Comparison of ENCODE assay signal across 8 cellular contexts in genomic region chr21:31354604-31355443, GRCh38. TPM values are rescaled to one million over a fixed set of nuclear protein-coding genes. Genes with fewer than 3 reads are reported as not detected.
DNase-seq lines count a peak whose midpoint lies in the region; ATAC-seq, FAIRE-seq and TF ChIP-seq lines count a peak whose summit lies in the region.

No MANE protein-coding gene starts in this region.

- no peak for TF ChIP-seq RAD21 in HepG2 (CRISPR knock-in tag; IDR thresholded peaks at IDR 0.05)

- no peak for FAIRE-seq in HepG2 (lab: Jason Lieb, UNC)

- no peak overlapping the region for H3K4me2 ChIP-seq in HepG2 (ENCODE audit: low read depth, low read length)

- peak overlapping the region; percentile 20 for H3K4me3 Mint-ChIP-seq in activated T-helper 2 cell treated with anti-CD3 and anti-CD28 coated beads, Interferon-gamma antibody, Interleukin-2, Interleukin-4, amounts not matched to agents 10 μg/mL and 5 μg/mL and 100 μg/mL, durations not matched to agents 14 hours and 24 hours and 36 hours (ENCODE audit: low read depth)
- no peak overlapping the region for H3K4me3 Mint-ChIP-seq in stimulated activated memory B cell treated with anti-CD40 and anti-IgM and Interleukin-4, amounts not matched to agents 10 μg/mL and 1 μg/mL and 100 μg/mL, for 72 hours

- H3K4me1 Mint-ChIP-seq in activated T-helper 2 cell treated with anti-CD3 and anti-CD28 coated beads, Interferon-gamma antibody, Interleukin-2, Interleukin-4, amounts not matched to agents 10 μg/mL and 5 μg/mL and 100 μg/mL, durations not matched to agents 14 hours and 24 hours and 36 hours (ENCODE audit: low read depth): peaks cover 40% of the 10 kb centered on the region
- H3K4me1 Mint-ChIP-seq in stimulated activated memory B cell treated with anti-CD40 and anti-IgM and Interleukin-4, amounts not matched to agents 10 μg/mL and 1 μg/mL and 100 μg/mL, for 72 hours: no peaks in the 10 kb centered on the region

- H3K27ac Mint-ChIP-seq in activated T-helper 2 cell treated with anti-CD3 and anti-CD28 coated beads, Interferon-gamma antibody, Interleukin-2, Interleukin-4, amounts not matched to agents 10 μg/mL and 5 μg/mL and 100 μg/mL, durations not matched to agents 14 hours and 24 hours and 36 hours: peak overlapping the region; percentile 66
- no peak overlapping the region for H3K27ac Mint-ChIP-seq in stimulated activated memory B cell treated with anti-CD40 and anti-IgM and Interleukin-4, amounts not matched to agents 10 μg/mL and 1 μg/mL and 100 μg/mL, for 72 hours

- H3K36me3 Mint-ChIP-seq in activated T-helper 2 cell treated with anti-CD3 and anti-CD28 coated beads, Interferon-gamma antibody, Interleukin-2, Interleukin-4, amounts not matched to agents 10 μg/mL and 5 μg/mL and 100 μg/mL, durations not matched to agents 14 hours and 24 hours and 36 hours (ENCODE audit: low read depth): peaks cover 18% of the 10 kb centered on the region
- no peaks in the 10 kb centered on the region for H3K36me3 Mint-ChIP-seq in stimulated activated memory B cell treated with anti-CD40 and anti-IgM and Interleukin-4, amounts not matched to agents 10 μg/mL and 1 μg/mL and 100 μg/mL, for 72 hours

- H3K4me3 ChIP-seq in HepG2 (replicated peaks in 1 of 3; ENCODE audit: insufficient read depth in 1 of 3, low read depth in 2 of 3, low read length in 3 of 3): no peak overlapping the region
- no peak overlapping the region for H3K4me3 ChIP-seq in WERI-Rb-1 (ENCODE audit: low read depth, low read length)

- WGBS in HepG2 (ENCODE audit: low lambda C conversion rate): 18% methylated on average over 9 of the region's 10 CpGs

- H3K4me1 ChIP-seq in HepG2 (ENCODE audit: insufficient read depth, low read length): no peaks in the 10 kb centered on the region

- intact Hi-C loops in activated T-helper 2 cell treated with anti-CD3 and anti-CD28 coated beads, Interferon-gamma antibody, Interleukin-2, Interleukin-4, amounts not matched to agents 10 μg/mL and 5 μg/mL and 100 μg/mL, durations not matched to agents 14 hours and 24 hours and 36 hours (cut with micrococcal nuclease): loop anchor here (1.0 to 10.0 kb wide), 13 partner anchors 9 to 636 kb away; partner anchors contain the start of genes KRTAP21-3 and SOD1
- intact Hi-C loops in HepG2 (cut with micrococcal nuclease; ENCODE audit: unreplicated experiment): no loop called here

- H2AFZ ChIP-seq in HepG2 (ENCODE audit: low read length): no peak overlapping the region

- H3K9me3 ChIP-seq in HepG2 (ENCODE audit: low read length): no peaks in the 10 kb centered on the region
- H3K9me3 ChIP-seq in WERI-Rb-1 (ENCODE audit: severe bottlenecking): no peaks in the 10 kb centered on the region

- no peaks in the 10 kb centered on the region for H4K20me1 ChIP-seq in HepG2 (ENCODE audit: insufficient read depth, low read length)

- CTCF ChIA-PET in HepG2 (lab: Yijun Ruan, JAX; ENCODE audit: low intra/inter-chr PET ratio, low total read pairs): no interaction called here

- no peaks in the 10 kb centered on the region for H3K27me3 Mint-ChIP-seq in activated T-helper 2 cell treated with anti-CD3 and anti-CD28 coated beads, Interferon-gamma antibody, Interleukin-2, Interleukin-4, amounts not matched to agents 10 μg/mL and 5 μg/mL and 100 μg/mL, durations not matched to agents 14 hours and 24 hours and 36 hours (ENCODE audit: low read depth)
- no peaks in the 10 kb centered on the region for H3K27me3 Mint-ChIP-seq in stimulated activated memory B cell treated with anti-CD40 and anti-IgM and Interleukin-4, amounts not matched to agents 10 μg/mL and 1 μg/mL and 100 μg/mL, for 72 hours

- POLR2A ChIA-PET in HepG2 (lab: Yijun Ruan, JAX): no interaction called here

- H3K27ac ChIP-seq in HepG2 (ENCODE audit: extremely low read length, insufficient read depth, low read length) (no peak overlapping the region), WERI-Rb-1 (no peak overlapping the region)

- in situ Hi-C loops in HepG2 (cut with HindIII; ENCODE audit: extremely low pct_ligation_motif_present, low pct_unique_long_range_greater_than_20kb): no loop called here

- no peak for ATAC-seq in HepG2
- ATAC-seq in stimulated activated memory B cell treated with anti-CD40 and anti-IgM and Interleukin-4, amounts not matched to agents 10 μg/mL and 1 μg/mL and 100 μg/mL, for 72 hours: peak; percentile 70

- TF ChIP-seq CTCF in HepG2 (CRISPR knock-in tag; IDR thresholded peaks at IDR 0.05) (no peak), WERI-Rb-1 (IDR thresholded peaks at IDR 0.05; ENCODE audit: low read depth, low read length) (no peak)

- H3K9ac ChIP-seq in HepG2 (ENCODE audit: insufficient read depth, low read depth, low read length): no peak overlapping the region

- no peaks in the 10 kb centered on the region for H3K36me3 ChIP-seq in HepG2 (replicated peaks in 1 of 2; ENCODE audit: control insufficient read depth in 1 of 2, insufficient read depth in 2 of 2, low read length in 2 of 2)
- no peaks in the 10 kb centered on the region for H3K36me3 ChIP-seq in WERI-Rb-1

- no peaks in the 10 kb centered on the region for H3K79me2 ChIP-seq in HepG2 (ENCODE audit: insufficient read depth, low read length)

- no TSS peak for BruUV-seq in HepG2 (replicated peaks; lab: Mats Ljungman, UMichigan)

- peaks cover 17% of the 10 kb centered on the region for H3K9me3 Mint-ChIP-seq in activated T-helper 2 cell treated with anti-CD3 and anti-CD28 coated beads, Interferon-gamma antibody, Interleukin-2, Interleukin-4, amounts not matched to agents 10 μg/mL and 5 μg/mL and 100 μg/mL, durations not matched to agents 14 hours and 24 hours and 36 hours
- H3K9me3 Mint-ChIP-seq in stimulated activated memory B cell treated with anti-CD40 and anti-IgM and Interleukin-4, amounts not matched to agents 10 μg/mL and 1 μg/mL and 100 μg/mL, for 72 hours: peaks cover 7% of the 10 kb centered on the region

- DNase-seq in EH (ENCODE audit: low read depth) (peak; percentile 37), HepG2 (ENCODE audit: low spot score) (no peak), NCI-H1436 treated with DMSO at 0.1 percent for 48 hours (lab: John Stamatoyannopoulos, UW) (no peak), NCI-H187 (lab: John Stamatoyannopoulos, UW) (no peak), WERI-Rb-1 (no peak)
- DNase-seq in NK-92 treated with Interleukin-12 subunit alpha and Interleukin-12 subunit beta, amount 100 ng/mL, for 24 hours (lab: John Stamatoyannopoulos, UW): peak; percentile 81
- peak; percentile 78 for DNase-seq in activated T-helper 2 cell treated with anti-CD3 and anti-CD28 coated beads, Interferon-gamma antibody, Interleukin-2, Interleukin-4, amounts not matched to agents 10 μg/mL and 5 μg/mL and 100 μg/mL, durations not matched to agents 14 hours and 24 hours and 36 hours (ENCODE audit: low spot score)

- no peak for TF ChIP-seq EP300 in HepG2 (IDR thresholded peaks at IDR 0.05; ENCODE audit: low read depth in 2 of 2, low read length in 2 of 2)
- TF ChIP-seq EP300 in HepG2 (CRISPR knock-in tag; IDR thresholded peaks at IDR 0.05; ENCODE audit: borderline replicate concordance): no peak

- H3K27me3 ChIP-seq in HepG2 (ENCODE audit: control insufficient read depth in 1 of 2, insufficient read depth in 2 of 2, low read length in 2 of 2) (no peaks in the 10 kb centered on the region), WERI-Rb-1 (ENCODE audit: insufficient read depth, low read depth, severe bottlenecking) (no peaks in the 10 kb centered on the region)

- TF ChIP-seq POLR2A in HepG2 (IDR thresholded peaks at IDR 0.05; ENCODE audit: insufficient read depth in 1 of 2, low read depth in 2 of 2, low read length in 2 of 2): no peak

TF ChIP-seq in HepG2, 621 proteins besides CTCF, POLR2A, EP300 and RAD21:
- TF ChIP-seq FOSL2 (CRISPR knock-in tag; IDR thresholded peaks at IDR 0.05) (0 out of 2 replicates have a peak, but pooled peaks have one; percentile 20), AHR (CRISPR knock-in tag; IDR thresholded peaks at IDR 0.05) (no peak)

RNA-seq across cellular contexts. Expression of gene TIAM1, which starts 10.8 kb away (rescaled TPM):
- 110 and 114 TPM in 2 replicates for total RNA-seq in activated T-helper 2 cell treated with anti-CD3 and anti-CD28 coated beads, Interferon-gamma antibody, Interleukin-2, Interleukin-4, amounts not matched to agents 10 μg/mL and 5 μg/mL and 100 μg/mL, durations not matched to agents 14 hours and 24 hours and 36 hours
- total RNA-seq in HepG2 (2016; rRNA removed; fragmentation: Illumina TruSeq; extraction: Trizol): 0.07 and 0.24 TPM in 2 replicates
- 0.09 TPM in 1 of 2 replicates, not detected in the other for total RNA-seq in HepG2 (2016; cell fraction: cytosol; rRNA removed; fragmentation: Illumina TruSeq; extraction: Trizol; ENCODE audit: low read depth)
- 0.11 and 0.16 TPM in 2 replicates for total RNA-seq in HepG2 (2016; cell fraction: insoluble cytoplasmic fraction; rRNA removed; fragmentation: Illumina TruSeq; extraction: Trizol)
- total RNA-seq in HepG2 (2016; cell fraction: membrane; rRNA removed; fragmentation: Illumina TruSeq; extraction: Trizol): 0.06 and 0.21 TPM in 2 replicates
- 0.13 and 0.16 TPM in 2 replicates for total RNA-seq in HepG2 (2016; cell fraction: nucleus; rRNA removed; fragmentation: Illumina TruSeq; extraction: Trizol)
- 0.13 and 0.24 TPM in 2 replicates for polyA plus RNA-seq in HepG2 (2011; rRNA removed)
- 0.08 and 0.10 TPM in 2 replicates for polyA plus RNA-seq in HepG2 (2011; cell fraction: cytosol; rRNA removed)
- polyA plus RNA-seq in HepG2 (2011; cell fraction: nucleus; rRNA removed): 0.32 and 0.62 TPM in 2 replicates
- 0.25 and 0.35 TPM in 2 replicates for polyA plus RNA-seq in HepG2 (2012)
- not detected in 2 replicates for polyA plus RNA-seq in HepG2 (2016; cell fraction: cytosol; fragmentation: Illumina TruSeq; extraction: Trizol; ENCODE audit: low read depth)
- 0.28 TPM in 1 of 2 replicates, not detected in the other for polyA plus RNA-seq in HepG2 (2016; cell fraction: insoluble cytoplasmic fraction; fragmentation: Illumina TruSeq; extraction: Trizol; ENCODE audit: low read depth)
- polyA plus RNA-seq in HepG2 (2016; cell fraction: membrane; fragmentation: Illumina TruSeq; extraction: Trizol; ENCODE audit: low read depth): not detected in 2 replicates
- 0.13 TPM in 1 of 2 replicates, not detected in the other for polyA plus RNA-seq in HepG2 (2016; cell fraction: nucleus; fragmentation: Illumina TruSeq; extraction: Trizol; ENCODE audit: insufficient read depth, low read depth)
- 0.88 TPM in 1 of 2 replicates, not detected in the other for polyA minus RNA-seq in HepG2 (2011; rRNA and poly(A)+ RNA removed; ENCODE audit: low replicate concordance)
- 0.30 TPM in 1 of 2 replicates, not detected in the other for polyA minus RNA-seq in HepG2 (2011; cell fraction: cytosol; rRNA and poly(A)+ RNA removed)
- polyA minus RNA-seq in HepG2 (2011; cell fraction: nucleus; rRNA and poly(A)+ RNA removed): 1.1 and 1.2 TPM in 2 replicates

Comparison
In these comparisons a context has a peak if more than half of its experiments do, and no peak if none do; other contexts are left out.
1. DNase-seq: peak in EH (single experiment), NK-92 treated with Interleukin-12 subunit alpha and Interleukin-12 subunit beta, amount 100 ng/mL, for 24 hours (single experiment) and activated T-helper 2 cell treated with anti-CD3 and anti-CD28 coated beads, Interferon-gamma antibody, Interleukin-2, Interleukin-4, amounts not matched to agents 10 μg/mL and 5 μg/mL and 100 μg/mL, durations not matched to agents 14 hours and 24 hours and 36 hours (single experiment); none in HepG2 (single experiment), NCI-H1436 treated with DMSO at 0.1 percent for 48 hours (single experiment), NCI-H187 (0 of 2) and WERI-Rb-1 (single experiment).
2. RNA of gene TIAM1, which starts 10.8 kb away (total RNA-seq): 110 to 114 TPM in activated T-helper 2 cell treated with anti-CD3 and anti-CD28 coated beads, Interferon-gamma antibody, Interleukin-2, Interleukin-4, amounts not matched to agents 10 μg/mL and 5 μg/mL and 100 μg/mL, durations not matched to agents 14 hours and 24 hours and 36 hours; 0.06 to 0.24 TPM in HepG2; every median in the first group is over 10 times any median in the second.